22 cellular contexts compared by ENCODE assay signal in the genomic region with DNA sequence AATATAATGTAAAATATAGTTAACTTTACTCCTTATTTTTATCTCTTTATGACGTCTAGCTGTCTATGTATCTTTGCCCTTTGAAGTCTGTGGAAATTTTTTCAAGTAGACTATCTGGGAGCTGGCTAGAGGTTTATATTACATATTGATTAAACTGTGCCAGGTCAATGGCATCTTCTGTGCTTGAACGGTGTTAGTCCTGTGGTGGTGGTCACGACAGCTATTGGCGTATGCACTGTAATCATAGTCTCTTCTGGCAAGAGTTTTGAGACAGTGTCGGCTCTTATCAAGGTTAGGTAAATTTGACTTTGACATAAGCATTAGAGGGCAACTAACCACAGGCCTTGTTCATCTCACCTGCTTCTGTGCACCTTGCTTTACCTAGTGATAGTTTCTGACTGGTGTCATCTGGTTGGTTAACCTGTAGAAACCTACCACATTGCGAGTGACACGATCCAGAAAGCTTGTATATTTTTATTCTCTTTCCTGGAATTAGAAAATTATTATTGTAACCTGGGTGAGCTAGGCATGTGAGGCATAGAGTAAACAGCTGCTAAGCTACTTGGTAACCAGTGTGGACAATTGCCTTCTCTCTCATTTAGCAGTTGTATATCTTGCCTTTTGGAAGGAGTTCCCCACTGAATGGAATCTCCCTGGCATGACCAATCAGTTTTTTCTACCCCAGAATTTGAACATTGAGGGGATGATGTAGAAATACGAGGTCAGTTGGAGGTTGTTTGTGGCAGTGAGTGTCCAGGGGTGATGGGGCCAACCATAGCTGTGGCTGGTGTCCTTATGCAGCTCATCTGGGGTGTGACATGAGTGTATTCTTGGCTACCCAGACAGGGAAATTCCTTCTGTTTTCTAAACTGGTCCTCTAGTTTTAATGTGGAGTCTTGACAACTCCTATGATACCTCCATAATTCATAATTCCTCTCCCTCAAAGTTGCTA. TPM values are rescaled to one million over a fixed set of nuclear protein-coding genes. Genes with fewer than 3 reads are reported as not detected.
"Had no signal": no experiment of that assay in that cellular context is flagged by ENCODE, and none has a peak within 500 bp of the region (broad histone marks: within the 10 kb centered on the region; RNA-seq: fewer than 3 reads in every experiment).

No MANE protein-coding gene starts in this region.

- H3K4me3 ChIP-seq: colonic mucosa, left ventricle myocardium inferior, suprapubic skin had no signal

- H3K36me3 Mint-ChIP-seq: natural killer cell treated with Interleukin-12 subunit alpha and Interleukin-12 subunit beta and Interleukin-15 and Interleukin-18, amount 100 ng/mL, for 72 hours; T-cell had no signal

- DNase-seq: activated CD4-positive, alpha-beta T cell treated with anti-CD3 and anti-CD28 coated beads for 36 hours; activated CD4-positive, alpha-beta T cell treated with anti-CD3 and anti-CD28 coated beads, Interleukin-2, amount 50 U/mL, for 48 hours; activated gamma-delta T cell treated with Interleukin-2 at 50 U/mL for 16 hours; activated T-cell treated with anti-CD3 and anti-CD28 coated beads for 4 hours; amygdala; caudate nucleus; colonic mucosa; endodermal cell; head of caudate nucleus; left ventricle myocardium inferior; posterior cingulate gyrus; T-cell; trophoblast cell had no signal

- ATAC-seq: activated CD4-positive, alpha-beta T cell treated with anti-CD3 and anti-CD28 coated beads for 36 hours; activated naive CD4-positive, alpha-beta T cell treated with anti-CD3 and anti-CD28 coated beads, Interleukin-2, amount 50 U/mL, for 72 hours; natural killer cell treated with Interleukin-12 subunit alpha and Interleukin-12 subunit beta and Interleukin-15 and Interleukin-18, amount 100 ng/mL, for 72 hours; T-cell; WTC11 had no signal

- H3K9me3 Mint-ChIP-seq: activated T-helper 1 cell treated with anti-CD3 and anti-CD28 coated beads, Interleukin-12 subunit alpha, Interleukin-12 subunit beta, Interleukin-2, Interleukin-4 antibody, amounts not matched to agents 30 ng/mL and 10 ng/mL and 1 ng/mL, durations not matched to agents 14 hours and 24 hours and 36 hours; natural killer cell treated with Interleukin-12 subunit alpha and Interleukin-12 subunit beta and Interleukin-15 and Interleukin-18, amount 100 ng/mL, for 72 hours; stimulated activated naive CD8-positive, alpha-beta T cell treated with anti-CD3 and anti-CD28 coated beads, Interleukin-15, Interleukin-2, amounts not matched to agents 100 ng/mL and 50 ng/mL, for 24 hours; WTC11 had no signal

- H3K9me3 ChIP-seq: colonic mucosa, suprapubic skin had no signal

- H3K27me3 Mint-ChIP-seq: activated CD4-positive, alpha-beta T cell treated with anti-CD3 and anti-CD28 coated beads for 36 hours; natural killer cell treated with Interleukin-12 subunit alpha and Interleukin-12 subunit beta and Interleukin-15 and Interleukin-18, amount 100 ng/mL, for 72 hours; stimulated activated naive CD8-positive, alpha-beta T cell treated with anti-CD3 and anti-CD28 coated beads, Interleukin-15, Interleukin-2, amounts not matched to agents 100 ng/mL and 50 ng/mL, for 24 hours; T-cell had no signal

- H3K27ac Mint-ChIP-seq: activated CD4-positive, alpha-beta T cell treated with anti-CD3 and anti-CD28 coated beads for 36 hours; activated naive CD4-positive, alpha-beta T cell treated with anti-CD3 and anti-CD28 coated beads, Interleukin-2, amount 50 U/mL, for 72 hours; activated T-helper 1 cell treated with anti-CD3 and anti-CD28 coated beads, Interleukin-12 subunit alpha, Interleukin-12 subunit beta, Interleukin-2, Interleukin-4 antibody, amounts not matched to agents 30 ng/mL and 10 ng/mL and 1 ng/mL, durations not matched to agents 14 hours and 24 hours and 36 hours; endodermal cell; memory B cell; natural killer cell treated with Interleukin-12 subunit alpha and Interleukin-12 subunit beta and Interleukin-15 and Interleukin-18, amount 100 ng/mL, for 72 hours; stimulated activated naive CD8-positive, alpha-beta T cell treated with anti-CD3 and anti-CD28 coated beads, Interleukin-15, Interleukin-2, amounts not matched to agents 100 ng/mL and 50 ng/mL, for 24 hours; WTC11 had no signal

- FAIRE-seq: frontal cortex had no signal

- H3K27me3 ChIP-seq: colonic mucosa, suprapubic skin had no signal

- H3K27ac ChIP-seq: colonic mucosa, epithelial cell of prostate, left ventricle myocardium inferior, suprapubic skin had no signal

- H3K4me1 ChIP-seq: colonic mucosa, suprapubic skin had no signal

- H3K36me3 ChIP-seq: suprapubic skin had no signal

- H3K4me3 Mint-ChIP-seq: activated CD4-positive, alpha-beta T cell treated with anti-CD3 and anti-CD28 coated beads for 36 hours; activated T-helper 1 cell treated with anti-CD3 and anti-CD28 coated beads, Interleukin-12 subunit alpha, Interleukin-12 subunit beta, Interleukin-2, Interleukin-4 antibody, amounts not matched to agents 30 ng/mL and 10 ng/mL and 1 ng/mL, durations not matched to agents 14 hours and 24 hours and 36 hours; endodermal cell; memory B cell; natural killer cell treated with Interleukin-12 subunit alpha and Interleukin-12 subunit beta and Interleukin-15 and Interleukin-18, amount 100 ng/mL, for 72 hours; stimulated activated naive CD8-positive, alpha-beta T cell treated with anti-CD3 and anti-CD28 coated beads, Interleukin-15, Interleukin-2, amounts not matched to agents 100 ng/mL and 50 ng/mL, for 24 hours; T-cell; WTC11 had no signal

RNA-seq across cellular contexts. Expression of a gene that starts 45.9 kb away (rescaled TPM):
- total RNA-seq: natural killer cell treated with Interleukin-12 subunit alpha and Interleukin-12 subunit beta and Interleukin-15 and Interleukin-18, amount 100 ng/mL, for 72 hours had no signal
